Comparison of ENCODE assay signal across 1 cellular context in the genomic region with DNA sequence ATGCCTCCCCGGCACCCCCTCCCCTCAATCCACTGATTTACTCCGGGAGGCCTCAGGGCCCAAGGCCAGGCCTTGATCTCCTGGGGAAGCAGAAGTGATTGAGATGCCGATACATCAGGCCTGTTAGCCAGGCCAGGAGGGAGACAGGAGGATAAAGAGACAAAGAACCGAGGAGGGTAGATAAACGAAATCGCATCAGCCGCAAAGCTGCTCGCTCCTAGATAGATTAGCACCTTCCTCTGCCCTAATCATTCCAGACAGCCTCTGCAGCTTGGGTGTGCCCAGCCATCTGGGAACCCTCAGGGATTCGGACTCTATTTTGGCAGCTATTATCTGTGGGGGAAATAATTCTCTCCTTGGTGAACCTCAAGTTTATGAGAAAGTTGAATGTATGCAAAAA.
TF ChIP-seq lines count a peak whose summit lies in the region.

No MANE protein-coding gene starts in this region.

TF ChIP-seq in K562, 482 proteins besides CTCF, POLR2A, EP300 and RAD21 (continued from another document):
- TF ChIP-seq, protein P1, sequence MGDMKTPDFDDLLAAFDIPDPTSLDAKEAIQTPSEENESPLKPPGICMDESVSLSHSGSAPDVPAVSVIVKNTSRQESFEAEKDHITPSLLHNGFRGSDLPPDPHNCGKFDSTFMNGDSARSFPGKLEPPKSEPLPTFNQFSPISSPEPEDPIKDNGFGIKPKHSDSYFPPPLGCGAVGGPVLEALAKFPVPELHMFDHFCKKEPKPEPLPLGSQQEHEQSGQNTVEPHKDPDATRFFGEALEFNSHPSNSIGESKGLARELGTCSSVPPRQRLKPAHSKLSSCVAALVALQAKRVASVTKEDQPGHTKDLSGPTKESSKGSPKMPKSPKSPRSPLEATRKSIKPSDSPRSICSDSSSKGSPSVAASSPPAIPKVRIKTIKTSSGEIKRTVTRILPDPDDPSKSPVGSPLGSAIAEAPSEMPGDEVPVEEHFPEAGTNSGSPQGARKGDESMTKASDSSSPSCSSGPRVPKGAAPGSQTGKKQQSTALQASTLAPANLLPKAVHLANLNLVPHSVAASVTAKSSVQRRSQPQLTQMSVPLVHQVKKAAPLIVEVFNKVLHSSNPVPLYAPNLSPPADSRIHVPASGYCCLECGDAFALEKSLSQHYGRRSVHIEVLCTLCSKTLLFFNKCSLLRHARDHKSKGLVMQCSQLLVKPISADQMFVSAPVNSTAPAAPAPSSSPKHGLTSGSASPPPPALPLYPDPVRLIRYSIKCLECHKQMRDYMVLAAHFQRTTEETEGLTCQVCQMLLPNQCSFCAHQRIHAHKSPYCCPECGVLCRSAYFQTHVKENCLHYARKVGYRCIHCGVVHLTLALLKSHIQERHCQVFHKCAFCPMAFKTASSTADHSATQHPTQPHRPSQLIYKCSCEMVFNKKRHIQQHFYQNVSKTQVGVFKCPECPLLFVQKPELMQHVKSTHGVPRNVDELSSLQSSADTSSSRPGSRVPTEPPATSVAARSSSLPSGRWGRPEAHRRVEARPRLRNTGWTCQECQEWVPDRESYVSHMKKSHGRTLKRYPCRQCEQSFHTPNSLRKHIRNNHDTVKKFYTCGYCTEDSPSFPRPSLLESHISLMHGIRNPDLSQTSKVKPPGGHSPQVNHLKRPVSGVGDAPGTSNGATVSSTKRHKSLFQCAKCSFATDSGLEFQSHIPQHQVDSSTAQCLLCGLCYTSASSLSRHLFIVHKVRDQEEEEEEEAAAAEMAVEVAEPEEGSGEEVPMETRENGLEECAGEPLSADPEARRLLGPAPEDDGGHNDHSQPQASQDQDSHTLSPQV (IDR thresholded peaks at IDR 0.05) = no peak
- TF ChIP-seq, protein P2, sequence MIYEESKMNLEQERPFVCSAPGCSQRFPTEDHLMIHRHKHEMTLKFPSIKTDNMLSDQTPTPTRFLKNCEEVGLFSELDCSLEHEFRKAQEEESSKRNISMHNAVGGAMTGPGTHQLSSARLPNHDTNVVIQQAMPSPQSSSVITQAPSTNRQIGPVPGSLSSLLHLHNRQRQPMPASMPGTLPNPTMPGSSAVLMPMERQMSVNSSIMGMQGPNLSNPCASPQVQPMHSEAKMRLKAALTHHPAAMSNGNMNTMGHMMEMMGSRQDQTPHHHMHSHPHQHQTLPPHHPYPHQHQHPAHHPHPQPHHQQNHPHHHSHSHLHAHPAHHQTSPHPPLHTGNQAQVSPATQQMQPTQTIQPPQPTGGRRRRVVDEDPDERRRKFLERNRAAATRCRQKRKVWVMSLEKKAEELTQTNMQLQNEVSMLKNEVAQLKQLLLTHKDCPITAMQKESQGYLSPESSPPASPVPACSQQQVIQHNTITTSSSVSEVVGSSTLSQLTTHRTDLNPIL (CRISPR knock-in tag; IDR thresholded peaks at IDR 0.05) = no peak
- 0 out of 4 replicates have a peak, but pooled peaks of 1 of the 2 experiments have one; percentile 36 for TF ChIP-seq MAZ (CRISPR knock-in tag; conservative IDR thresholded peaks at IDR 0.05 in 1 of 2, IDR thresholded peaks at IDR 0.05 in 1 of 2)
- TF ChIP-seq RUNX1 (IDR thresholded peaks at IDR 0.05; ENCODE audit: low read depth) = 0 out of 2 replicates have a peak, but pooled peaks have one; percentile 30
- TF ChIP-seq, protein P3, sequence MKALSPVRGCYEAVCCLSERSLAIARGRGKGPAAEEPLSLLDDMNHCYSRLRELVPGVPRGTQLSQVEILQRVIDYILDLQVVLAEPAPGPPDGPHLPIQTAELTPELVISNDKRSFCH (CRISPR knock-in tag; IDR thresholded peaks at IDR 0.05) = no peak
- TF ChIP-seq, protein P3 (tag; IDR thresholded peaks at IDR 0.05) = no peak
- TF ChIP-seq, protein P4, sequence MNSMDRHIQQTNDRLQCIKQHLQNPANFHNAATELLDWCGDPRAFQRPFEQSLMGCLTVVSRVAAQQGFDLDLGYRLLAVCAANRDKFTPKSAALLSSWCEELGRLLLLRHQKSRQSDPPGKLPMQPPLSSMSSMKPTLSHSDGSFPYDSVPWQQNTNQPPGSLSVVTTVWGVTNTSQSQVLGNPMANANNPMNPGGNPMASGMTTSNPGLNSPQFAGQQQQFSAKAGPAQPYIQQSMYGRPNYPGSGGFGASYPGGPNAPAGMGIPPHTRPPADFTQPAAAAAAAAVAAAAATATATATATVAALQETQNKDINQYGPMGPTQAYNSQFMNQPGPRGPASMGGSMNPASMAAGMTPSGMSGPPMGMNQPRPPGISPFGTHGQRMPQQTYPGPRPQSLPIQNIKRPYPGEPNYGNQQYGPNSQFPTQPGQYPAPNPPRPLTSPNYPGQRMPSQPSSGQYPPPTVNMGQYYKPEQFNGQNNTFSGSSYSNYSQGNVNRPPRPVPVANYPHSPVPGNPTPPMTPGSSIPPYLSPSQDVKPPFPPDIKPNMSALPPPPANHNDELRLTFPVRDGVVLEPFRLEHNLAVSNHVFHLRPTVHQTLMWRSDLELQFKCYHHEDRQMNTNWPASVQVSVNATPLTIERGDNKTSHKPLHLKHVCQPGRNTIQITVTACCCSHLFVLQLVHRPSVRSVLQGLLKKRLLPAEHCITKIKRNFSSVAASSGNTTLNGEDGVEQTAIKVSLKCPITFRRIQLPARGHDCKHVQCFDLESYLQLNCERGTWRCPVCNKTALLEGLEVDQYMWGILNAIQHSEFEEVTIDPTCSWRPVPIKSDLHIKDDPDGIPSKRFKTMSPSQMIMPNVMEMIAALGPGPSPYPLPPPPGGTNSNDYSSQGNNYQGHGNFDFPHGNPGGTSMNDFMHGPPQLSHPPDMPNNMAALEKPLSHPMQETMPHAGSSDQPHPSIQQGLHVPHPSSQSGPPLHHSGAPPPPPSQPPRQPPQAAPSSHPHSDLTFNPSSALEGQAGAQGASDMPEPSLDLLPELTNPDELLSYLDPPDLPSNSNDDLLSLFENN (IDR thresholded peaks at IDR 0.05; ENCODE audit: low read depth in 2 of 2, low read length in 2 of 2) = peak in 1 of 2 experiments; percentile 71; a peak in 2 of 4 replicates
- TF ChIP-seq NR1H2 (CRISPR knock-in tag; IDR thresholded peaks at IDR 0.05) = no peak
- TF ChIP-seq, protein P5, sequence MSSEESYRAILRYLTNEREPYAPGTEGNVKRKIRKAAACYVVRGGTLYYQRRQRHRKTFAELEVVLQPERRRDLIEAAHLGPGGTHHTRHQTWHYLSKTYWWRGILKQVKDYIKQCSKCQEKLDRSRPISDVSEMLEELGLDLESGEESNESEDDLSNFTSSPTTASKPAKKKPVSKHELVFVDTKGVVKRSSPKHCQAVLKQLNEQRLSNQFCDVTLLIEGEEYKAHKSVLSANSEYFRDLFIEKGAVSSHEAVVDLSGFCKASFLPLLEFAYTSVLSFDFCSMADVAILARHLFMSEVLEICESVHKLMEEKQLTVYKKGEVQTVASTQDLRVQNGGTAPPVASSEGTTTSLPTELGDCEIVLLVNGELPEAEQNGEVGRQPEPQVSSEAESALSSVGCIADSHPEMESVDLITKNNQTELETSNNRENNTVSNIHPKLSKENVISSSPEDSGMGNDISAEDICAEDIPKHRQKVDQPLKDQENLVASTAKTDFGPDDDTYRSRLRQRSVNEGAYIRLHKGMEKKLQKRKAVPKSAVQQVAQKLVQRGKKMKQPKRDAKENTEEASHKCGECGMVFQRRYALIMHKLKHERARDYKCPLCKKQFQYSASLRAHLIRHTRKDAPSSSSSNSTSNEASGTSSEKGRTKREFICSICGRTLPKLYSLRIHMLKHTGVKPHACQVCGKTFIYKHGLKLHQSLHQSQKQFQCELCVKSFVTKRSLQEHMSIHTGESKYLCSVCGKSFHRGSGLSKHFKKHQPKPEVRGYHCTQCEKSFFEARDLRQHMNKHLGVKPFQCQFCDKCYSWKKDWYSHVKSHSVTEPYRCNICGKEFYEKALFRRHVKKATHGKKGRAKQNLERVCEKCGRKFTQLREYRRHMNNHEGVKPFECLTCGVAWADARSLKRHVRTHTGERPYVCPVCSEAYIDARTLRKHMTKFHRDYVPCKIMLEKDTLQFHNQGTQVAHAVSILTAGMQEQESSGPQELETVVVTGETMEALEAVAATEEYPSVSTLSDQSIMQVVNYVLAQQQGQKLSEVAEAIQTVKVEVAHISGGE (CRISPR knock-in tag; IDR thresholded peaks at IDR 0.05) = peak in 1 of 3 experiments; percentile 76; a peak in 2 of 6 replicates
- peak; percentile 84 for TF ChIP-seq GATA2 (CRISPR knock-in tag; IDR thresholded peaks at IDR 0.05)
- peak; percentile 74 for TF ChIP-seq MECOM (CRISPR knock-in tag; IDR thresholded peaks at IDR 0.05)
- TF ChIP-seq HDAC3 (IDR thresholded peaks at IDR 0.05; ENCODE audit: borderline replicate concordance, partially characterized antibody) = peak; percentile 67
- TF ChIP-seq TBL1XR1 (IDR thresholded peaks at IDR 0.05; ENCODE audit: low read length in 2 of 2) = peak; percentile 40 to 43; a peak in 2 of 4 replicates
- no peak for TF ChIP-seq NCOA6 (IDR thresholded peaks at IDR 0.05)
- peak; percentile 76; the same call in 1 of the 2 replicates for TF ChIP-seq CC2D1A (IDR thresholded peaks at IDR 0.05)
- TF ChIP-seq, protein P6, sequence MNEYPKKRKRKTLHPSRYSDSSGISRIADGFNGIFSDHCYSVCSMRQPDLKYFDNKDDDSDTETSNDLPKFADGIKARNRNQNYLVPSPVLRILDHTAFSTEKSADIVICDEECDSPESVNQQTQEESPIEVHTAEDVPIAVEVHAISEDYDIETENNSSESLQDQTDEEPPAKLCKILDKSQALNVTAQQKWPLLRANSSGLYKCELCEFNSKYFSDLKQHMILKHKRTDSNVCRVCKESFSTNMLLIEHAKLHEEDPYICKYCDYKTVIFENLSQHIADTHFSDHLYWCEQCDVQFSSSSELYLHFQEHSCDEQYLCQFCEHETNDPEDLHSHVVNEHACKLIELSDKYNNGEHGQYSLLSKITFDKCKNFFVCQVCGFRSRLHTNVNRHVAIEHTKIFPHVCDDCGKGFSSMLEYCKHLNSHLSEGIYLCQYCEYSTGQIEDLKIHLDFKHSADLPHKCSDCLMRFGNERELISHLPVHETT (CRISPR knock-in tag; conservative IDR thresholded peaks at IDR 0.05 in 1 of 2, IDR thresholded peaks at IDR 0.05 in 1 of 2) = peak in 1 of 2 experiments; percentile 82; a peak in 2 of 4 replicates
- TF ChIP-seq MCM7 (IDR thresholded peaks at IDR 0.05) = no peak
- TF ChIP-seq NFIC (IDR thresholded peaks at IDR 0.05) = peak; percentile 88
- TF ChIP-seq CTBP1 (IDR thresholded peaks at IDR 0.05; ENCODE audit: borderline replicate concordance) = peak; percentile 82; the same call in 1 of the 2 replicates
- TF ChIP-seq ZNF143 (CRISPR knock-in tag; IDR thresholded peaks at IDR 0.05) = no peak
- no peak for TF ChIP-seq XRCC5 (IDR thresholded peaks at IDR 0.05; ENCODE audit: low read depth, low read length)
- TF ChIP-seq ZNF311 (CRISPR knock-in tag; IDR thresholded peaks at IDR 0.05) = no peak
- TF ChIP-seq GATAD2A (IDR thresholded peaks at IDR 0.05) = 0 out of 2 replicates have a peak, but pooled peaks have one; percentile 15
- TF ChIP-seq CBFA2T3 (IDR thresholded peaks at IDR 0.05) = peak; percentile 98
- peak; percentile 84 for TF ChIP-seq MTA2 (IDR thresholded peaks at IDR 0.05; ENCODE audit: low read depth)
- peak; percentile 93 for TF ChIP-seq NCOR1 (IDR thresholded peaks at IDR 0.05)
- 0 out of 4 replicates have a peak, but pooled peaks of 1 of the 2 experiments have one; percentile 37 for TF ChIP-seq HDAC1 (IDR thresholded peaks at IDR 0.05)
- TF ChIP-seq ARID1B (IDR thresholded peaks at IDR 0.05) = peak; percentile 88
- TF ChIP-seq ZNF445 (CRISPR knock-in tag; IDR thresholded peaks at IDR 0.05; ENCODE audit: low read depth) = 0 out of 2 replicates have a peak, but pooled peaks have one; percentile 28
- peak; percentile 82 for TF ChIP-seq STAT5A (IDR thresholded peaks at IDR 0.05; ENCODE audit: borderline replicate concordance, low read length)
- TF ChIP-seq CREM (IDR thresholded peaks at IDR 0.05; ENCODE audit: low read depth) = 0 out of 2 replicates have a peak, but pooled peaks have one; percentile 20
TF ChIP-seq in K562: peak in this region for 59.
